19 cellular contexts compared by ENCODE assay signal in genomic region chr10:92734288-92734687, GRCh38. TPM values are rescaled to one million over a fixed set of nuclear protein-coding genes. Genes with fewer than 3 reads are reported as not detected.
DNase-seq lines count a peak whose midpoint lies in the region; ATAC-seq and TF ChIP-seq lines count a peak whose summit lies in the region.
"Had no signal": no experiment of that assay in that cellular context is flagged by ENCODE, and none has a peak within 500 bp of the region (broad histone marks: within the 10 kb centered on the region; RNA-seq: fewer than 3 reads in every experiment).

No MANE protein-coding gene starts in this region.

- intact Hi-C loops in OCI-LY7 (cut with micrococcal nuclease; ENCODE audit: unreplicated experiment), result no loop called here
- intact Hi-C loops in A673 (cut with micrococcal nuclease; ENCODE audit: unreplicated experiment), result no loop called here

- H3K9me2 ChIP-seq in DOHH2 (replicated peaks; ENCODE audit: control insufficient read depth, low read length) (no peaks in the 10 kb centered on the region), OCI-LY7 (ENCODE audit: insufficient read depth, low read length) (no peaks in the 10 kb centered on the region)

- H2AFZ ChIP-seq in OCI-LY7 (ENCODE audit: low read length), result no peak overlapping the region
- H2AFZ ChIP-seq: GM23248 had no signal

- DNase-seq in OCI-LY7 (ENCODE audit: low spot score) (peak; percentile 23), erythroblast (lab: John Stamatoyannopoulos, UW) (peak; percentile 6 to 11), NK-92 (lab: John Stamatoyannopoulos, UW; ENCODE audit: unreplicated experiment) (no peak), A673 (ENCODE audit: low spot score) (no peak)
- DNase-seq: ACHN; AML-193; BE2C; Calu3; CD4-positive, alpha-beta T cell; COR-L47; DMS53; DMS79 treated with DMSO at 0.1 percent for 48 hours; GM23248; H7; HCEC 1CT had no signal

- H3F3A ChIP-seq in DOHH2 (ENCODE audit: control insufficient read depth, insufficient read depth), result peaks cover 15% of the 10 kb centered on the region

- no peak overlapping the region for H3K4me3 ChIP-seq in DOHH2 (ENCODE audit: low read length)
- no peak overlapping the region for H3K4me3 ChIP-seq in OCI-LY7 (ENCODE audit: low read depth, low read length, poor library complexity, severe bottlenecking)
- H3K4me3 ChIP-seq in A673 (ENCODE audit: low read depth, low read length, poor library complexity, severe bottlenecking), result no peak overlapping the region
- H3K4me3 ChIP-seq: BLaER1 treated with 17β-estradiol and CSF1 and Interleukin-3, amounts not matched to agents 10 nM and 100 nM; GM23248 had no signal

- H3K36me3 ChIP-seq in DOHH2 (ENCODE audit: control insufficient read depth, low read length) (no peaks in the 10 kb centered on the region), OCI-LY7 (ENCODE audit: insufficient read depth, low read length) (no peaks in the 10 kb centered on the region; the same call in 1 of the 2 replicates), A673 (ENCODE audit: insufficient read depth, low read length, poor library complexity, severe bottlenecking) (no peaks in the 10 kb centered on the region)
- H3K36me3 ChIP-seq: BE2C; BLaER1 treated with 17β-estradiol and CSF1 and Interleukin-3, amounts not matched to agents 10 nM and 100 nM had no signal

- no peak overlapping the region for H3K27ac ChIP-seq in DOHH2 (ENCODE audit: low read depth, low read length)
- H3K27ac ChIP-seq in OCI-LY7 (ENCODE audit: low read depth, low read length, poor library complexity, severe bottlenecking), result no peak overlapping the region
- H3K27ac ChIP-seq in A673 (ENCODE audit: low read depth, low read length, poor library complexity, severe bottlenecking), result no peak overlapping the region
- H3K27ac ChIP-seq: 22Rv1; BLaER1 treated with 17β-estradiol and CSF1 and Interleukin-3, amounts not matched to agents 10 nM and 100 nM; GM23248 had no signal

- H3K4me1 ChIP-seq in DOHH2 (ENCODE audit: control insufficient read depth, low read length), result peaks cover 72% of the 10 kb centered on the region
- peaks cover 88% of the 10 kb centered on the region for H3K4me1 ChIP-seq in OCI-LY7 (ENCODE audit: insufficient read depth, low read length, poor library complexity, severe bottlenecking)
- H3K4me1 ChIP-seq in A673 (ENCODE audit: insufficient read depth, low read length, poor library complexity, severe bottlenecking), result no peaks in the 10 kb centered on the region
- H3K4me1 ChIP-seq: BE2C had no signal

- H3K4me2 ChIP-seq in DOHH2 (ENCODE audit: low read length), result peak overlapping the region; percentile 42
- peak overlapping the region; percentile 31 for H3K4me2 ChIP-seq in OCI-LY7 (ENCODE audit: low read length)
- H3K4me2 ChIP-seq: BLaER1 treated with 17β-estradiol and CSF1 and Interleukin-3, amounts not matched to agents 10 nM and 100 nM had no signal

- no peaks in the 10 kb centered on the region for H3K27me3 ChIP-seq in DOHH2 (ENCODE audit: control insufficient read depth, low read length)
- H3K27me3 ChIP-seq in A673 (replicated peaks; ENCODE audit: insufficient read depth, low read depth, low read length, poor library complexity), result no peaks in the 10 kb centered on the region
- H3K27me3 ChIP-seq: BE2C; BLaER1 treated with 17β-estradiol and CSF1 and Interleukin-3, amounts not matched to agents 10 nM and 100 nM had no signal

- POLR2A ChIA-PET in OCI-LY7 (lab: Charles Lee) (interaction anchor here (0.5 to 4.5 kb wide), 8 partner anchors 8 to 1598 kb away, joined by 3 to 39 read pairs (median 4); partner anchors contain the start of gene EXOC6), A673 (lab: Charles Lee; ENCODE audit: low non-redundant PET) (no interaction called here)

- BruUV-seq in OCI-LY7 (replicated peaks; lab: Mats Ljungman, UMichigan) (no TSS peak), A673 (replicated peaks; lab: Mats Ljungman, UMichigan) (no TSS peak)

- ATAC-seq in GM19351 (IDR thresholded peaks at IDR 0.05; ENCODE audit: unreplicated experiment), result no peak

- no peak for TF ChIP-seq POLR2A in erythroblast (IDR thresholded peaks at IDR 0.05; ENCODE audit: low read length)

- no peaks in the 10 kb centered on the region for H3K79me2 ChIP-seq in DOHH2 (ENCODE audit: control insufficient read depth, low read length)
- H3K79me2 ChIP-seq in OCI-LY7 (ENCODE audit: insufficient read depth, low read depth, low read length), result no peaks in the 10 kb centered on the region

- no peak for TF ChIP-seq CTCF in DOHH2 (IDR thresholded peaks at IDR 0.05; ENCODE audit: low read depth, low read length, poor library complexity, severe bottlenecking)
- no peak for TF ChIP-seq CTCF in OCI-LY7 (conservative IDR thresholded peaks at IDR 0.05; ENCODE audit: low read length)
- no peak for TF ChIP-seq CTCF in A673 (conservative IDR thresholded peaks at IDR 0.05; ENCODE audit: low read depth, low read length)

- CTCF ChIA-PET in OCI-LY7 (lab: Charles Lee; ENCODE audit: unreplicated experiment) (interaction anchor here (1.9 kb wide), 1 partner anchor 9 kb away, joined by 5 read pairs; no protein-coding TSS in a partner anchor), A673 (lab: Charles Lee) (no interaction called here)

- H4K20me1 ChIP-seq in DOHH2 (ENCODE audit: control insufficient read depth, insufficient read depth, low read depth, low read length) (no peaks in the 10 kb centered on the region), OCI-LY7 (ENCODE audit: insufficient read depth, low read length) (no peaks in the 10 kb centered on the region)
- H4K20me1 ChIP-seq: BLaER1 treated with 17β-estradiol and CSF1 and Interleukin-3, amounts not matched to agents 10 nM and 100 nM had no signal

- H3K9me3 ChIP-seq in DOHH2 (ENCODE audit: control insufficient read depth, insufficient read depth, low read length), result no peaks in the 10 kb centered on the region
- H3K9me3 ChIP-seq in OCI-LY7 (ENCODE audit: low read length), result no peaks in the 10 kb centered on the region; the same call in 1 of the 2 replicates
- no peaks in the 10 kb centered on the region for H3K9me3 ChIP-seq in A673 (ENCODE audit: low read depth, low read length, poor library complexity, severe bottlenecking)
- H3K9me3 ChIP-seq: BE2C had no signal

RNA-seq across cellular contexts. Expression of gene HHEX, which starts 44.5 kb away (rescaled TPM):
- 2.1 and 2.8 TPM in 2 replicates for total RNA-seq in OCI-LY7 (2014; rRNA removed; shearing (Covaris generic))
- 1.6 and 1.7 TPM in 2 replicates for total RNA-seq in OCI-LY7 (2022)
- 8.4 and 12.1 TPM in 2 replicates for total RNA-seq in A673 (2021)

Comparison
In these comparisons a context has a peak if more than half of its experiments do, and no peak if none do; other contexts are left out.
1. DNase-seq: peak in OCI-LY7 (single experiment) and erythroblast (2 of 2); none in NK-92 (single experiment) and A673 (single experiment).